19 cellular contexts compared by ENCODE assay signal in the genomic region with DNA sequence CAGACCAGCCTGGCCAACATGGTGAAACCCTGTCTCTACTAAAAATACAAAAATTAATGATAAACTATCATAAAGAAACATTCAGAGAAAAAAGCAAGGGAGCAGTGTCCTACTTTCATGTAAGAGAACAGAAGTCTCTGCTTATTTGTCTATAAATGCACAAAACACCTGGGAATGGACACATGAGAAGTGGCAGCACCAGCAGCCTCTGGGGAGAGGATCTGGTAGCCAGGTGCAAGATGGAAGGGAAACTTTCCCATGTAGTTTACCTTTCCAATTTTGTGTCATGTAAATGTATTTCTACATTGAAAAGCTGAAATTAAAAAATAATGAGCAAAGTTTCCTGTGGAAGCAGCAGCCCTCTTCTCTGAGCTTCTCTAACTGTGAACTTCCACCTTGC.
"Had no signal": no experiment of that assay in that cellular context is flagged by ENCODE, and none has a peak within 500 bp of the region (broad histone marks: within the 10 kb centered on the region; RNA-seq: fewer than 3 reads in every experiment).

No MANE protein-coding gene starts in this region.

- ATAC-seq: activated CD4-positive, CD25-positive, alpha-beta regulatory T cell treated with anti-CD3 and anti-CD28 coated beads, Interleukin-2, amount 50 U/mL, for 24 hours; activated CD8-positive, alpha-beta T cell treated with anti-CD3 and anti-CD28 coated beads, Interleukin-2, amount 10 ng/mL, durations not matched to agents 7 days and 5 days; natural killer cell; psoas muscle; right cardiac atrium had no signal

- H3K27me3 ChIP-seq: ovary, tibial artery had no signal

- H3K9me3 ChIP-seq: ovary, psoas muscle, tibial artery had no signal

- H3K4me3 Mint-ChIP-seq: activated CD4-positive, alpha-beta T cell treated with anti-CD3 and anti-CD28 coated beads, Interleukin-2, amount 10 ng/mL, durations not matched to agents 7 days and 5 days; activated CD8-positive, alpha-beta T cell treated with anti-CD3 and anti-CD28 coated beads, Interleukin-2, amount 10 ng/mL, durations not matched to agents 7 days and 5 days; activated naive CD8-positive, alpha-beta T cell; dendritic cell treated with granulocyte-macrophage colony-stimulating factor and Interleukin-4, amounts not matched to agents 40 ng/mL and 50 ng/mL, for 4 days; natural killer cell; stimulated activated naive CD8-positive, alpha-beta T cell treated with anti-CD3 and anti-CD28 coated beads, Interleukin-15, Interleukin-2, amounts not matched to agents 100 ng/mL and 50 ng/mL, for 24 hours had no signal

- H3K4me3 ChIP-seq: left ventricle myocardium inferior, ovary, psoas muscle, tibial artery had no signal

- H3K36me3 ChIP-seq: left ventricle myocardium inferior, ovary, tibial artery had no signal

- H3K27ac Mint-ChIP-seq: activated CD4-positive, alpha-beta T cell treated with anti-CD3 and anti-CD28 coated beads, Interleukin-2, amount 10 ng/mL, durations not matched to agents 7 days and 5 days; activated CD8-positive, alpha-beta T cell treated with anti-CD3 and anti-CD28 coated beads, Interleukin-2, amount 10 ng/mL, durations not matched to agents 7 days and 5 days; dendritic cell treated with granulocyte-macrophage colony-stimulating factor and Interleukin-4, amounts not matched to agents 40 ng/mL and 50 ng/mL, for 4 days; natural killer cell; stimulated activated naive CD8-positive, alpha-beta T cell treated with anti-CD3 and anti-CD28 coated beads, Interleukin-15, Interleukin-2, amounts not matched to agents 100 ng/mL and 50 ng/mL, for 24 hours had no signal

- DNase-seq: activated CD4-positive, alpha-beta T cell treated with anti-CD3 and anti-CD28 coated beads, Interleukin-2, amount 10 ng/mL, durations not matched to agents 7 days and 5 days; activated CD8-positive, alpha-beta T cell treated with anti-CD3 and anti-CD28 coated beads, Interleukin-2, amount 10 ng/mL, durations not matched to agents 7 days and 5 days; activated naive CD4-positive, alpha-beta T cell; amniotic stem cell; effector CD8-positive, alpha-beta T cell; foreskin melanocyte; left ventricle myocardium inferior; midbrain; natural killer cell; ovary; psoas muscle; right cardiac atrium; stimulated activated CD4-positive, alpha-beta T cell treated with anti-CD3 and anti-CD28 coated beads, Interleukin-4, amount 100 ng/mL, for 24 hours; substantia nigra; tibial artery had no signal

- H3K27me3 Mint-ChIP-seq: activated CD4-positive, alpha-beta T cell treated with anti-CD3 and anti-CD28 coated beads, Interleukin-2, amount 10 ng/mL, durations not matched to agents 7 days and 5 days; activated naive CD8-positive, alpha-beta T cell; dendritic cell treated with granulocyte-macrophage colony-stimulating factor and Interleukin-4, amounts not matched to agents 40 ng/mL and 50 ng/mL, for 4 days; stimulated activated naive CD8-positive, alpha-beta T cell treated with anti-CD3 and anti-CD28 coated beads, Interleukin-15, Interleukin-2, amounts not matched to agents 100 ng/mL and 50 ng/mL, for 24 hours had no signal

- H3K27ac ChIP-seq: left ventricle myocardium inferior, ovary, psoas muscle, tibial artery had no signal
